ENCODE assay signal across 1 cellular context in genomic region chr1:38138498-38139233, GRCh38.
TF ChIP-seq lines count a peak whose summit lies in the region.

No MANE protein-coding gene starts in this region.

TF ChIP-seq in HEK293, 187 proteins besides CTCF, POLR2A, EP300 and RAD21 (continued from another document and continues in another):
- TF ChIP-seq ZBTB44 (tag by site-specific recombination; IDR thresholded peaks at IDR 0.05) (no peak), OVOL3 (tag by site-specific recombination; IDR thresholded peaks at IDR 0.05) (no peak), ZNF645 (tag by site-specific recombination; IDR thresholded peaks at IDR 0.05) (no peak), HOXA7 (CRISPR knock-in tag; IDR thresholded peaks at IDR 0.05; ENCODE audit: borderline replicate concordance) (no peak), ZBTB21 (tag by site-specific recombination; IDR thresholded peaks at IDR 0.05) (no peak; the same call in 1 of the 2 replicates), ZIC2 (tag by site-specific recombination; IDR thresholded peaks at IDR 0.05) (no peak), ZNF184 (tag by site-specific recombination; IDR thresholded peaks at IDR 0.05) (no peak), ZNF768 (tag by site-specific recombination; IDR thresholded peaks at IDR 0.05) (no peak), TCF7L2 (IDR thresholded peaks at IDR 0.05; ENCODE audit: borderline replicate concordance, low read depth, low read length) (no peak), ZNF341 (tag by site-specific recombination; IDR thresholded peaks at IDR 0.05; ENCODE audit: low read depth) (no peak), ZNF335 (tag by site-specific recombination; conservative IDR thresholded peaks at IDR 0.05) (peak; percentile 95), SP7 (tag by site-specific recombination; IDR thresholded peaks at IDR 0.05) (peak; percentile 31; the same call in 1 of the 2 replicates), ZNF24 (tag by site-specific recombination; IDR thresholded peaks at IDR 0.05) (0 out of 2 replicates have a peak, but pooled peaks have one; percentile 29), GFI1B (tag by site-specific recombination; IDR thresholded peaks at IDR 0.05) (no peak), ZNF221 (tag by site-specific recombination; IDR thresholded peaks at IDR 0.05; ENCODE audit: borderline replicate concordance) (no peak), ZNF555 (tag by site-specific recombination; conservative IDR thresholded peaks at IDR 0.05) (no peak), ZNF266 (tag by site-specific recombination; IDR thresholded peaks at IDR 0.05; ENCODE audit: low read depth) (no peak), ZNF692 (tag by site-specific recombination; IDR thresholded peaks at IDR 0.05) (peak; percentile 80; the same call in 1 of the 2 replicates), ZNF626 (tag by site-specific recombination; IDR thresholded peaks at IDR 0.05) (no peak), ZNF37A (tag by site-specific recombination; IDR thresholded peaks at IDR 0.05) (no peak), ZNF571 (tag by site-specific recombination; IDR thresholded peaks at IDR 0.05) (no peak), ZNF23 (tag by site-specific recombination; IDR thresholded peaks at IDR 0.05; ENCODE audit: borderline replicate concordance) (no peak), ZNF26 (tag by site-specific recombination; IDR thresholded peaks at IDR 0.05) (no peak), ATF2 (tag by site-specific recombination; IDR thresholded peaks at IDR 0.05; ENCODE audit: low read depth) (peak; percentile 44; the same call in 1 of the 2 replicates), ZNF16 (tag by site-specific recombination; IDR thresholded peaks at IDR 0.05; ENCODE audit: low read depth) (no peak), ZNF132 (tag by site-specific recombination; IDR thresholded peaks at IDR 0.05; ENCODE audit: borderline replicate concordance) (no peak), ZNF596 (tag by site-specific recombination; IDR thresholded peaks at IDR 0.05) (no peak), ZNF423 (tag by site-specific recombination; IDR thresholded peaks at IDR 0.05) (no peak), KLF1 (tag by site-specific recombination; IDR thresholded peaks at IDR 0.05) (no peak), ZBTB20 (tag by site-specific recombination; IDR thresholded peaks at IDR 0.05) (no peak; the same call in 1 of the 2 replicates), KLF10 (tag by site-specific recombination; IDR thresholded peaks at IDR 0.05) (no peak), ZNF658 (tag by site-specific recombination; IDR thresholded peaks at IDR 0.05) (no peak), ZNF394 (tag by site-specific recombination; IDR thresholded peaks at IDR 0.05; ENCODE audit: borderline replicate concordance) (peak; percentile 42; the same call in 1 of the 2 replicates), ZNF324 (tag by site-specific recombination; IDR thresholded peaks at IDR 0.05) (0 out of 2 replicates have a peak, but pooled peaks have one; percentile 37), GLI4 (tag by site-specific recombination; IDR thresholded peaks at IDR 0.05) (no peak), ZNF501 (tag by site-specific recombination; IDR thresholded peaks at IDR 0.05) (no peak), ZNF404 (tag by site-specific recombination; IDR thresholded peaks at IDR 0.05) (no peak), ZNF433 (tag by site-specific recombination; IDR thresholded peaks at IDR 0.05; ENCODE audit: low read depth) (no peak), ZNF292 (tag by site-specific recombination; IDR thresholded peaks at IDR 0.05; ENCODE audit: borderline replicate concordance, low read depth) (no peak), YY1 (tag by site-specific recombination; IDR thresholded peaks at IDR 0.05) (no peak), ZNF473 (tag by site-specific recombination; IDR thresholded peaks at IDR 0.05) (no peak), ZFP69B (tag by site-specific recombination; IDR thresholded peaks at IDR 0.05) (0 out of 2 replicates have a peak, but pooled peaks have one; percentile 22), REPIN1 (tag by site-specific recombination; IDR thresholded peaks at IDR 0.05; ENCODE audit: low read depth) (no peak), ZNF140 (tag by site-specific recombination; IDR thresholded peaks at IDR 0.05) (no peak), ZNF10 (tag by site-specific recombination; IDR thresholded peaks at IDR 0.05) (no peak)
- TF ChIP-seq, protein P1, sequence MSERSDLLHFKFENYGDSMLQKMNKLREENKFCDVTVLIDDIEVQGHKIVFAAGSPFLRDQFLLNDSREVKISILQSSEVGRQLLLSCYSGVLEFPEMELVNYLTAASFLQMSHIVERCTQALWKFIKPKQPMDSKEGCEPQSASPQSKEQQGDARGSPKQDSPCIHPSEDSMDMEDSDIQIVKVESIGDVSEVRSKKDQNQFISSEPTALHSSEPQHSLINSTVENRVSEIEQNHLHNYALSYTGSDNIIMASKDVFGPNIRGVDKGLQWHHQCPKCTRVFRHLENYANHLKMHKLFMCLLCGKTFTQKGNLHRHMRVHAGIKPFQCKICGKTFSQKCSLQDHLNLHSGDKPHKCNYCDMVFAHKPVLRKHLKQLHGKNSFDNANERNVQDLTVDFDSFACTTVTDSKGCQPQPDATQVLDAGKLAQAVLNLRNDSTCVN (tag by site-specific recombination; optimal IDR thresholded peaks at IDR 0.05) = no peak
- TF ChIP-seq, protein P2, sequence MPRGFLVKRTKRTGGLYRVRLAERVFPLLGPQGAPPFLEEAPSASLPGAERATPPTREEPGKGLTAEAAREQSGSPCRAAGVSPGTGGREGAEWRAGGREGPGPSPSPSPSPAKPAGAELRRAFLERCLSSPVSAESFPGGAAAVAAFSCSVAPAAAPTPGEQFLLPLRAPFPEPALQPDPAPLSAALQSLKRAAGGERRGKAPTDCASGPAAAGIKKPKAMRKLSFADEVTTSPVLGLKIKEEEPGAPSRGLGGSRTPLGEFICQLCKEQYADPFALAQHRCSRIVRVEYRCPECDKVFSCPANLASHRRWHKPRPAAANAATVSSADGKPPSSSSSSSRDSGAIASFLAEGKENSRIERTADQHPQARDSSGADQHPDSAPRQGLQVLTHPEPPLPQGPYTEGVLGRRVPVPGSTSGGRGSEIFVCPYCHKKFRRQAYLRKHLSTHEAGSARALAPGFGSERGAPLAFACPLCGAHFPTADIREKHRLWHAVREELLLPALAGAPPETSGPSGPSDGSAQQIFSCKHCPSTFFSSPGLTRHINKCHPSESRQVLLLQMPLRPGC (tag by site-specific recombination; IDR thresholded peaks at IDR 0.05) = no peak
- TF ChIP-seq, protein P3, sequence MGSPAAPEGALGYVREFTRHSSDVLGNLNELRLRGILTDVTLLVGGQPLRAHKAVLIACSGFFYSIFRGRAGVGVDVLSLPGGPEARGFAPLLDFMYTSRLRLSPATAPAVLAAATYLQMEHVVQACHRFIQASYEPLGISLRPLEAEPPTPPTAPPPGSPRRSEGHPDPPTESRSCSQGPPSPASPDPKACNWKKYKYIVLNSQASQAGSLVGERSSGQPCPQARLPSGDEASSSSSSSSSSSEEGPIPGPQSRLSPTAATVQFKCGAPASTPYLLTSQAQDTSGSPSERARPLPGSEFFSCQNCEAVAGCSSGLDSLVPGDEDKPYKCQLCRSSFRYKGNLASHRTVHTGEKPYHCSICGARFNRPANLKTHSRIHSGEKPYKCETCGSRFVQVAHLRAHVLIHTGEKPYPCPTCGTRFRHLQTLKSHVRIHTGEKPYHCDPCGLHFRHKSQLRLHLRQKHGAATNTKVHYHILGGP (tag by site-specific recombination; IDR thresholded peaks at IDR 0.05) = no peak
- TF ChIP-seq, protein P4, sequence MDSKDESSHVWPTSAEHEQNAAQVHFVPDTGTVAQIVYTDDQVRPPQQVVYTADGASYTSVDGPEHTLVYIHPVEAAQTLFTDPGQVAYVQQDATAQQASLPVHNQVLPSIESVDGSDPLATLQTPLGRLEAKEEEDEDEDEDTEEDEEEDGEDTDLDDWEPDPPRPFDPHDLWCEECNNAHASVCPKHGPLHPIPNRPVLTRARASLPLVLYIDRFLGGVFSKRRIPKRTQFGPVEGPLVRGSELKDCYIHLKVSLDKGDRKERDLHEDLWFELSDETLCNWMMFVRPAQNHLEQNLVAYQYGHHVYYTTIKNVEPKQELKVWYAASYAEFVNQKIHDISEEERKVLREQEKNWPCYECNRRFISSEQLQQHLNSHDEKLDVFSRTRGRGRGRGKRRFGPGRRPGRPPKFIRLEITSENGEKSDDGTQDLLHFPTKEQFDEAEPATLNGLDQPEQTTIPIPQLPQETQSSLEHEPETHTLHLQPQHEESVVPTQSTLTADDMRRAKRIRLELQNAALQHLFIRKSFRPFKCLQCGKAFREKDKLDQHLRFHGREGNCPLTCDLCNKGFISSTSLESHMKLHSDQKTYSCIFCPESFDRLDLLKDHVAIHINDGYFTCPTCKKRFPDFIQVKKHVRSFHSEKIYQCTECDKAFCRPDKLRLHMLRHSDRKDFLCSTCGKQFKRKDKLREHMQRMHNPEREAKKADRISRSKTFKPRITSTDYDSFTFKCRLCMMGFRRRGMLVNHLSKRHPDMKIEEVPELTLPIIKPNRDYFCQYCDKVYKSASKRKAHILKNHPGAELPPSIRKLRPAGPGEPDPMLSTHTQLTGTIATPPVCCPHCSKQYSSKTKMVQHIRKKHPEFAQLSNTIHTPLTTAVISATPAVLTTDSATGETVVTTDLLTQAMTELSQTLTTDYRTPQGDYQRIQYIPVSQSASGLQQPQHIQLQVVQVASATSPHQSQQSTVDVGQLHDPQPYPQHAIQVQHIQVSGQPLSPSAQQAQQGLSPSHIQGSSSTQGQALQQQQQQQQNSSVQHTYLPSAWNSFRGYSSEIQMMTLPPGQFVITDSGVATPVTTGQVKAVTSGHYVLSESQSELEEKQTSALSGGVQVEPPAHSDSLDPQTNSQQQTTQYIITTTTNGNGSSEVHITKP (tag by site-specific recombination; IDR thresholded peaks at IDR 0.05) = peak; percentile 86
- TF ChIP-seq, protein P5, sequence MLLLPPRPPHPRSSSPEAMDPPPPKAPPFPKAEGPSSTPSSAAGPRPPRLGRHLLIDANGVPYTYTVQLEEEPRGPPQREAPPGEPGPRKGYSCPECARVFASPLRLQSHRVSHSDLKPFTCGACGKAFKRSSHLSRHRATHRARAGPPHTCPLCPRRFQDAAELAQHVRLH (tag by site-specific recombination; IDR thresholded peaks at IDR 0.05) = no peak
- TF ChIP-seq, protein P6, sequence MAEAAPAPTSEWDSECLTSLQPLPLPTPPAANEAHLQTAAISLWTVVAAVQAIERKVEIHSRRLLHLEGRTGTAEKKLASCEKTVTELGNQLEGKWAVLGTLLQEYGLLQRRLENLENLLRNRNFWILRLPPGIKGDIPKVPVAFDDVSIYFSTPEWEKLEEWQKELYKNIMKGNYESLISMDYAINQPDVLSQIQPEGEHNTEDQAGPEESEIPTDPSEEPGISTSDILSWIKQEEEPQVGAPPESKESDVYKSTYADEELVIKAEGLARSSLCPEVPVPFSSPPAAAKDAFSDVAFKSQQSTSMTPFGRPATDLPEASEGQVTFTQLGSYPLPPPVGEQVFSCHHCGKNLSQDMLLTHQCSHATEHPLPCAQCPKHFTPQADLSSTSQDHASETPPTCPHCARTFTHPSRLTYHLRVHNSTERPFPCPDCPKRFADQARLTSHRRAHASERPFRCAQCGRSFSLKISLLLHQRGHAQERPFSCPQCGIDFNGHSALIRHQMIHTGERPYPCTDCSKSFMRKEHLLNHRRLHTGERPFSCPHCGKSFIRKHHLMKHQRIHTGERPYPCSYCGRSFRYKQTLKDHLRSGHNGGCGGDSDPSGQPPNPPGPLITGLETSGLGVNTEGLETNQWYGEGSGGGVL (tag by site-specific recombination; IDR thresholded peaks at IDR 0.05) = peak; percentile 59
